In genomic region chr7:112086496-112087254, GRCh38 we compare ENCODE assay signal across 1 cellular context.
A peak's percentile ranks its signal among the peaks of the same experiment; 100 is the strongest.
TF ChIP-seq lines count a peak whose summit lies in the region.

No MANE protein-coding gene starts in this region.

TF ChIP-seq in HepG2, 621 proteins besides CTCF, POLR2A, EP300 and RAD21 (continued from another document and continues in another):
- TF ChIP-seq STAT6 (CRISPR knock-in tag; IDR thresholded peaks at IDR 0.05; ENCODE audit: borderline replicate concordance) (no peak), ARHGAP35 (CRISPR knock-in tag; IDR thresholded peaks at IDR 0.05; ENCODE audit: borderline replicate concordance) (no peak), ATF7 (IDR thresholded peaks at IDR 0.05) (no peak), ATF7 (CRISPR knock-in tag; IDR thresholded peaks at IDR 0.05) (no peak), HES4 (CRISPR knock-in tag; IDR thresholded peaks at IDR 0.05; ENCODE audit: borderline replicate concordance) (no peak), ZNF710 (CRISPR knock-in tag; IDR thresholded peaks at IDR 0.05; ENCODE audit: borderline replicate concordance) (peak; percentile 87; the same call in 1 of the 2 replicates), CREB3 (CRISPR knock-in tag; IDR thresholded peaks at IDR 0.05) (no peak), ZFP82 (CRISPR knock-in tag; IDR thresholded peaks at IDR 0.05; ENCODE audit: borderline replicate concordance) (no peak), ZNF563 (CRISPR knock-in tag; IDR thresholded peaks at IDR 0.05) (no peak), ZNF607 (CRISPR knock-in tag; IDR thresholded peaks at IDR 0.05; ENCODE audit: borderline replicate concordance) (no peak), STAG1 (CRISPR knock-in tag; IDR thresholded peaks at IDR 0.05) (peak; percentile 19), ZZZ3 (CRISPR knock-in tag; IDR thresholded peaks at IDR 0.05; ENCODE audit: borderline replicate concordance) (no peak), MAFF (IDR thresholded peaks at IDR 0.05; ENCODE audit: low read depth, low read length) (0 out of 2 replicates have a peak, but pooled peaks have one; percentile 13), ATF1 (CRISPR knock-in tag; IDR thresholded peaks at IDR 0.05) (0 out of 2 replicates have a peak, but pooled peaks have one; percentile 23), ZNF362 (CRISPR knock-in tag; IDR thresholded peaks at IDR 0.05; ENCODE audit: borderline replicate concordance) (no peak), ZBTB39 (CRISPR knock-in tag; IDR thresholded peaks at IDR 0.05) (no peak), FOXM1 (CRISPR knock-in tag; IDR thresholded peaks at IDR 0.05) (no peak), ARNT2 (CRISPR knock-in tag; IDR thresholded peaks at IDR 0.05; ENCODE audit: low read depth) (no peak), ZFX (CRISPR knock-in tag; IDR thresholded peaks at IDR 0.05; ENCODE audit: low read depth) (peak; percentile 38; the same call in 1 of the 2 replicates), ARID3A (IDR thresholded peaks at IDR 0.05; ENCODE audit: low read depth, low read length) (peak; percentile 74), HCFC1 (IDR thresholded peaks at IDR 0.05; ENCODE audit: low read depth, low read length) (no peak), YY1 (IDR thresholded peaks at IDR 0.05; ENCODE audit: insufficient read depth, insufficient replicate concordance, low read depth, low read length) (no peak), NAIF1 (CRISPR knock-in tag; IDR thresholded peaks at IDR 0.05; ENCODE audit: borderline replicate concordance) (no peak), SNAI1 (CRISPR knock-in tag; IDR thresholded peaks at IDR 0.05; ENCODE audit: borderline replicate concordance) (no peak), TOPORS (CRISPR knock-in tag; IDR thresholded peaks at IDR 0.05) (no peak), ZNF18 (CRISPR knock-in tag; IDR thresholded peaks at IDR 0.05; ENCODE audit: insufficient replicate concordance) (no peak), WIZ (CRISPR knock-in tag; IDR thresholded peaks at IDR 0.05) (no peak), ZNF280D (CRISPR knock-in tag; IDR thresholded peaks at IDR 0.05) (no peak), ZBTB3 (CRISPR knock-in tag; IDR thresholded peaks at IDR 0.05; ENCODE audit: borderline replicate concordance, low read depth) (no peak), HNF4A (CRISPR knock-in tag; IDR thresholded peaks at IDR 0.05) (no peak; the same call in 1 of the 2 replicates), KLF6 (CRISPR knock-in tag; IDR thresholded peaks at IDR 0.05) (0 out of 2 replicates have a peak, but pooled peaks have one; percentile 35), NR1H2 (CRISPR knock-in tag; IDR thresholded peaks at IDR 0.05; ENCODE audit: borderline replicate concordance, low read depth) (no peak), SMAD9 (CRISPR knock-in tag; IDR thresholded peaks at IDR 0.05) (no peak), KAT2B (IDR thresholded peaks at IDR 0.05; ENCODE audit: borderline replicate concordance, low read depth, low read length) (no peak), NFAT5 (CRISPR knock-in tag; IDR thresholded peaks at IDR 0.05) (no peak), HOXA7 (CRISPR knock-in tag; IDR thresholded peaks at IDR 0.05) (no peak), JARID2 (CRISPR knock-in tag; IDR thresholded peaks at IDR 0.05; ENCODE audit: insufficient replicate concordance) (no peak), RFX1 (IDR thresholded peaks at IDR 0.05) (no peak), ARNT (IDR thresholded peaks at IDR 0.05) (no peak), ARID2 (CRISPR knock-in tag; IDR thresholded peaks at IDR 0.05; ENCODE audit: borderline replicate concordance) (no peak)
